ENCODE assay signal across 1 cellular context in the genomic region with DNA sequence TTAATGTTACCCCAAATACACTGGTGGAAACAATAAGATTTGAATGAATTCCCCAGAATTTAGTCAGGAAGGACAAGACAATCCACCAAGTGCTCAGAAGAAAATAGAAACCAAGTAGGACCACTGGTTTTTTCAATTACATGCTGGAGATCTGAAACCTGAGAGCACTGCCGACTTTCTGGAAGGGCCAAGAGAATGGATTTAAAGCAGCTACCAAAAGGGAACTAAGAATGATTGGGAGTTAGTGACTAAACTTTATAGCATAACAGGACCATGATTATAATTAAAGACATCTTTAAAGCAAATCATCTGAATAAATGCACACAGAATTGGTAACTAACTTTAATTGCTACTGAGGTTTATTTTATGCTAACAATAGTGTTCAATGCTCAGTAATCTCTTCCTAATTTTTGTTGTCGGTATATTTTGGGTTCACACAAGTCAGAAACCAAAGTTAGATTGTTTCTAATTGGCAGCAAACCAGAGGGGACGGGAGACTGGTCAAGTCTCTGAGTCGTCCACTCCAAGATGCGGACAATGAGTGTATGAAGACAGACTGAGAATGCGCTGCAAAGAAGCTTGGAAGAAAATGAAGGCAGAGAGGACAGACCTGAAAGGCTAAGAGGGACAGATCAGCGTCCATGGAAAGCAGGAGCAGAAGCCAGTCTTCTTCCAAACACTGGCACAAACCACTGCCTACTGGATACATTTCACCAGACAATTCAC.
TF ChIP-seq lines count a peak whose summit lies in the region.

No MANE protein-coding gene starts in this region.

TF ChIP-seq in SK-N-SH, 30 proteins besides CTCF, POLR2A, EP300 and RAD21:
- TF ChIP-seq NFIC (IDR thresholded peaks at IDR 0.05; ENCODE audit: borderline replicate concordance) = no peak
- no peak for TF ChIP-seq TAF1 (IDR thresholded peaks at IDR 0.05; ENCODE audit: borderline replicate concordance, low read depth, low read length)
- TF ChIP-seq TCF12 (IDR thresholded peaks at IDR 0.05) = no peak
- no peak for TF ChIP-seq MXI1 (IDR thresholded peaks at IDR 0.05; ENCODE audit: low read depth, low read length)
- no peak for TF ChIP-seq TEAD4 (IDR thresholded peaks at IDR 0.05; ENCODE audit: borderline replicate concordance, insufficient read depth)
- no peak for TF ChIP-seq FOXM1 (IDR thresholded peaks at IDR 0.05; ENCODE audit: low read depth)
- TF ChIP-seq SIN3A (IDR thresholded peaks at IDR 0.05; ENCODE audit: borderline replicate concordance, low read depth, low read length) = no peak
- no peak for TF ChIP-seq IRF3 (IDR thresholded peaks at IDR 0.05; ENCODE audit: low read depth, low read length)
- no peak for TF ChIP-seq EZH2phosphoT487 (IDR thresholded peaks at IDR 0.05; ENCODE audit: borderline replicate concordance, low read depth)
- TF ChIP-seq ZBTB33 (IDR thresholded peaks at IDR 0.05; ENCODE audit: borderline replicate concordance, low read depth) = no peak
- TF ChIP-seq, protein P1, sequence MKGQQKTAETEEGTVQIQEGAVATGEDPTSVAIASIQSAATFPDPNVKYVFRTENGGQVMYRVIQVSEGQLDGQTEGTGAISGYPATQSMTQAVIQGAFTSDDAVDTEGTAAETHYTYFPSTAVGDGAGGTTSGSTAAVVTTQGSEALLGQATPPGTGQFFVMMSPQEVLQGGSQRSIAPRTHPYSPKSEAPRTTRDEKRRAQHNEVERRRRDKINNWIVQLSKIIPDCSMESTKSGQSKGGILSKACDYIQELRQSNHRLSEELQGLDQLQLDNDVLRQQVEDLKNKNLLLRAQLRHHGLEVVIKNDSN (IDR thresholded peaks at IDR 0.05; ENCODE audit: borderline replicate concordance, low read depth) = no peak
- TF ChIP-seq FOSL2 (IDR thresholded peaks at IDR 0.05; ENCODE audit: borderline replicate concordance, low read depth) = no peak
- no peak for TF ChIP-seq MEF2A (IDR thresholded peaks at IDR 0.05; ENCODE audit: borderline replicate concordance, low read depth)
- no peak for TF ChIP-seq GABPA (IDR thresholded peaks at IDR 0.05; ENCODE audit: low read depth)
- TF ChIP-seq, protein P2, sequence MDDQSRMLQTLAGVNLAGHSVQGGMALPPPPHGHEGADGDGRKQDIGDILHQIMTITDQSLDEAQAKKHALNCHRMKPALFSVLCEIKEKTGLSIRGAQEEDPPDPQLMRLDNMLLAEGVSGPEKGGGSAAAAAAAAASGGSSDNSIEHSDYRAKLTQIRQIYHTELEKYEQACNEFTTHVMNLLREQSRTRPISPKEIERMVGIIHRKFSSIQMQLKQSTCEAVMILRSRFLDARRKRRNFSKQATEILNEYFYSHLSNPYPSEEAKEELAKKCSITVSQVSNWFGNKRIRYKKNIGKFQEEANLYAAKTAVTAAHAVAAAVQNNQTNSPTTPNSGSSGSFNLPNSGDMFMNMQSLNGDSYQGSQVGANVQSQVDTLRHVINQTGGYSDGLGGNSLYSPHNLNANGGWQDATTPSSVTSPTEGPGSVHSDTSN (IDR thresholded peaks at IDR 0.05) = no peak
- no peak for TF ChIP-seq RXRA (IDR thresholded peaks at IDR 0.05; ENCODE audit: borderline replicate concordance, low read depth)
